Comparison of ENCODE assay signal across 8 cellular contexts in genomic region chr15:57138260-57138895, GRCh38.
DNase-seq lines count a peak whose midpoint lies in the region; ATAC-seq, FAIRE-seq and TF ChIP-seq lines count a peak whose summit lies in the region.

No MANE protein-coding gene starts in this region.

- no peaks in the 10 kb centered on the region for H3K36me3 ChIP-seq in HepG2 (replicated peaks in 1 of 2; ENCODE audit: control insufficient read depth in 1 of 2, insufficient read depth in 2 of 2, low read length in 2 of 2)

- TF ChIP-seq CTCF in HepG2 (CRISPR knock-in tag; IDR thresholded peaks at IDR 0.05), result peak; percentile 51

- H3K4me3 ChIP-seq in HepG2 (replicated peaks in 1 of 3; ENCODE audit: insufficient read depth in 1 of 3, low read depth in 2 of 3, low read length in 3 of 3), result no peak overlapping the region

- H3K9me3 ChIP-seq in HepG2 (ENCODE audit: low read length), result no peaks in the 10 kb centered on the region

- TF ChIP-seq RAD21 in HepG2 (CRISPR knock-in tag; IDR thresholded peaks at IDR 0.05), result 0 out of 2 replicates have a peak, but pooled peaks have one; percentile 24

- intact Hi-C loops in Right ventricle myocardium inferior (cut with DNase I) (loop anchor here (2.0 to 10.0 kb wide), 2 partner anchors 220 to 254 kb away; partner anchors contain the start of gene TCF12), cardiac septum (cut with DNase I) (loop anchor here (5.0 to 10.0 kb wide), 2 partner anchors 221 to 314 kb away; partner anchors contain the start of gene TCF12), HepG2 (cut with micrococcal nuclease; ENCODE audit: unreplicated experiment) (loop anchor here (5.0 to 10.0 kb wide), 2 partner anchors 214 to 316 kb away; no protein-coding TSS in a partner anchor)

- WGBS in HepG2 (ENCODE audit: low lambda C conversion rate), result 65% methylated on average over 4 of the region's 4 CpGs

- no peak overlapping the region for H3K4me2 ChIP-seq in HepG2 (ENCODE audit: low read depth, low read length)

- TF ChIP-seq POLR2A in HepG2 (IDR thresholded peaks at IDR 0.05; ENCODE audit: insufficient read depth in 1 of 2, low read depth in 2 of 2, low read length in 2 of 2), result no peak

- no peak for DNase-seq in Right ventricle myocardium inferior (ENCODE audit: missing footprints)
- DNase-seq in cardiac septum (ENCODE audit: low spot score), result no peak
- peak; percentile 41 for DNase-seq in NCI-H524 treated with DMSO at 0.1 percent for 48 hours (lab: John Stamatoyannopoulos, UW)
- peak; percentile 63 for DNase-seq in cerebellar cortex (ENCODE audit: low spot score)
- DNase-seq in HepG2 (ENCODE audit: low spot score), result peak; percentile 34
- no peak for DNase-seq in stimulated activated CD4-positive, alpha-beta T cell treated with anti-CD3 and anti-CD28 coated beads, Interleukin-15, amount 100 ng/mL, for 24 hours

- H3K4me1 ChIP-seq in HepG2 (ENCODE audit: insufficient read depth, low read length), result no peaks in the 10 kb centered on the region

- in situ Hi-C loops in HepG2 (cut with HindIII; ENCODE audit: extremely low pct_ligation_motif_present, low pct_unique_long_range_greater_than_20kb), result no loop called here

- peak; percentile 50 for FAIRE-seq in HepG2 (lab: Jason Lieb, UNC)

- ATAC-seq in Right ventricle myocardium inferior, result peak; percentile 79
- ATAC-seq in HepG2, result peak; percentile 94
- no peak for ATAC-seq in HG03439 (IDR thresholded peaks at IDR 0.05; ENCODE audit: unreplicated experiment)
- ATAC-seq in HG03521 (IDR thresholded peaks at IDR 0.05; ENCODE audit: unreplicated experiment), result no peak

- no TSS peak for BruUV-seq in HepG2 (replicated peaks; lab: Mats Ljungman, UMichigan)

- CTCF ChIA-PET in HepG2 (lab: Yijun Ruan, JAX; ENCODE audit: low intra/inter-chr PET ratio, low total read pairs), result no interaction called here

- H3K9ac ChIP-seq in HepG2 (ENCODE audit: insufficient read depth, low read depth, low read length), result no peak overlapping the region

- no peaks in the 10 kb centered on the region for H3K79me2 ChIP-seq in HepG2 (ENCODE audit: insufficient read depth, low read length)

- no peaks in the 10 kb centered on the region for H4K20me1 ChIP-seq in HepG2 (ENCODE audit: insufficient read depth, low read length)

- H3K27ac ChIP-seq in HepG2 (ENCODE audit: extremely low read length, insufficient read depth, low read length), result no peak overlapping the region

- POLR2A ChIA-PET in HepG2 (lab: Yijun Ruan, JAX), result no interaction called here

- H3K27me3 ChIP-seq in HepG2 (ENCODE audit: control insufficient read depth in 1 of 2, insufficient read depth in 2 of 2, low read length in 2 of 2), result no peaks in the 10 kb centered on the region

- H2AFZ ChIP-seq in HepG2 (ENCODE audit: low read length), result no peak overlapping the region

- TF ChIP-seq EP300 in HepG2 (IDR thresholded peaks at IDR 0.05; ENCODE audit: low read depth in 2 of 2, low read length in 2 of 2) (no peak), HepG2 (CRISPR knock-in tag; IDR thresholded peaks at IDR 0.05; ENCODE audit: borderline replicate concordance) (no peak)

TF ChIP-seq in HepG2, 621 proteins besides CTCF, POLR2A, EP300 and RAD21:
- TF ChIP-seq ZNF350 (CRISPR knock-in tag; IDR thresholded peaks at IDR 0.05; ENCODE audit: borderline replicate concordance, low read depth) (no peak), SMC3 (IDR thresholded peaks at IDR 0.05; ENCODE audit: low read length) (peak; percentile 29; the same call in 1 of the 2 replicates), HOMEZ (CRISPR knock-in tag; IDR thresholded peaks at IDR 0.05; ENCODE audit: low read depth) (no peak), STAG1 (CRISPR knock-in tag; IDR thresholded peaks at IDR 0.05) (peak; percentile 68), ZNF652 (CRISPR knock-in tag; IDR thresholded peaks at IDR 0.05; ENCODE audit: borderline replicate concordance, low read depth) (peak; percentile 38; the same call in 1 of the 2 replicates)

Comparison
In these comparisons a context has a peak if more than half of its experiments do, and no peak if none do; other contexts are left out.
1. ATAC-seq: peak in Right ventricle myocardium inferior (single experiment) and HepG2 (single experiment); none in HG03439 (single experiment) and HG03521 (single experiment).
2. DNase-seq: peak in NCI-H524 treated with DMSO at 0.1 percent for 48 hours (single experiment), cerebellar cortex (single experiment) and HepG2 (single experiment); none in Right ventricle myocardium inferior (single experiment), cardiac septum (single experiment) and stimulated activated CD4-positive, alpha-beta T cell treated with anti-CD3 and anti-CD28 coated beads, Interleukin-15, amount 100 ng/mL, for 24 hours (single experiment).